In genomic region chr7:135389971-135390370, GRCh38 we compare ENCODE assay signal across 26 cellular contexts.
"Had no signal": no experiment of that assay in that cellular context is flagged by ENCODE, and none has a peak within 500 bp of the region (broad histone marks: within the 10 kb centered on the region; RNA-seq: fewer than 3 reads in every experiment).

No MANE protein-coding gene starts in this region.

- H3K4me1 Mint-ChIP-seq: activated CD4-positive, alpha-beta T cell treated with anti-CD3 and anti-CD28 coated beads, Interleukin-2, amount 10 ng/mL, durations not matched to agents 24 days and 14 days had no signal

- H3K9me3 Mint-ChIP-seq: activated CD4-positive, alpha-beta T cell treated with anti-CD3 and anti-CD28 coated beads, Interleukin-2, amount 10 ng/mL, durations not matched to agents 24 days and 14 days; activated naive CD4-positive, alpha-beta T cell treated with anti-CD3 and anti-CD28 coated beads, Interleukin-2, amount 50 U/mL, for 24 hours; mesothelial cell of epicardium; nephron progenitor cell; stimulated activated naive B cell treated with anti-CD40 and anti-IgM and Interleukin-4, amounts not matched to agents 10 μg/mL and 1 μg/mL and 100 μg/mL, for 72 hours had no signal

- DNase-seq: activated CD4-positive, alpha-beta T cell treated with anti-CD3 and anti-CD28 coated beads, Interleukin-2, amount 10 ng/mL, durations not matched to agents 24 days and 14 days; activated CD4-positive, CD25-positive, alpha-beta regulatory T cell; activated CD8-positive, alpha-beta memory T cell treated with anti-CD3 and anti-CD28 coated beads, Interleukin-2, amount 50 U/mL, for 4 hours; activated CD8-positive, alpha-beta T cell treated with anti-CD3 and anti-CD28 coated beads, Interleukin-2, amount 10 ng/mL, durations not matched to agents 7 days and 5 days; activated effector memory CD4-positive, alpha-beta T cell treated with anti-CD3 and anti-CD28 coated beads, Interleukin-2, amount 50 U/mL, for 16 hours; activated T-cell treated with anti-CD3 and anti-CD28 coated beads, Interleukin-2, amount 50 U/mL, for 48 hours; amniotic stem cell; body of pancreas; caudate nucleus; effector CD8-positive, alpha-beta T cell; left colon; lower lobe of right lung; nephron progenitor cell; occipital lobe; right cardiac atrium; stimulated activated CD4-positive, alpha-beta T cell treated with anti-CD3 and anti-CD28 coated beads, Interleukin-15, amount 100 ng/mL, for 24 hours; stimulated activated CD4-positive, alpha-beta T cell treated with anti-CD3 and anti-CD28 coated beads, Interleukin-4, amount 100 ng/mL, for 1 hour; stimulated activated naive B cell treated with anti-CD40 and anti-IgM and Interleukin-4, amounts not matched to agents 10 μg/mL and 1 μg/mL and 100 μg/mL, for 72 hours; uterus had no signal

- H3K27ac ChIP-seq: body of pancreas, coronary artery, gastroesophageal sphincter, lower lobe of right lung, skin epidermis, tibial nerve, uterus had no signal

- H3K27me3 ChIP-seq: body of pancreas, gastroesophageal sphincter, tibial nerve, uterus had no signal

- H3K27me3 Mint-ChIP-seq: activated CD4-positive, alpha-beta T cell treated with anti-CD3 and anti-CD28 coated beads, Interleukin-2, amount 10 ng/mL, durations not matched to agents 24 days and 14 days; activated naive CD4-positive, alpha-beta T cell treated with anti-CD3 and anti-CD28 coated beads, Interleukin-2, amount 50 U/mL, for 24 hours; progenitor cell of endocrine pancreas; stimulated activated naive B cell treated with anti-CD40 and anti-IgM and Interleukin-4, amounts not matched to agents 10 μg/mL and 1 μg/mL and 100 μg/mL, for 72 hours had no signal

- H3K36me3 ChIP-seq: uterus had no signal

- H3K27ac Mint-ChIP-seq: activated CD4-positive, alpha-beta T cell treated with anti-CD3 and anti-CD28 coated beads, Interleukin-2, amount 10 ng/mL, durations not matched to agents 24 days and 14 days; activated CD8-positive, alpha-beta T cell treated with anti-CD3 and anti-CD28 coated beads, Interleukin-2, amount 10 ng/mL, durations not matched to agents 7 days and 5 days; mesothelial cell of epicardium; nephron progenitor cell; progenitor cell of endocrine pancreas; stimulated activated naive B cell treated with anti-CD40 and anti-IgM and Interleukin-4, amounts not matched to agents 10 μg/mL and 1 μg/mL and 100 μg/mL, for 72 hours had no signal

- H3K4me1 ChIP-seq: lower lobe of right lung, uterus had no signal

- H3K4me3 Mint-ChIP-seq: activated CD4-positive, alpha-beta T cell treated with anti-CD3 and anti-CD28 coated beads, Interleukin-2, amount 10 ng/mL, durations not matched to agents 24 days and 14 days; activated CD8-positive, alpha-beta T cell treated with anti-CD3 and anti-CD28 coated beads, Interleukin-2, amount 10 ng/mL, durations not matched to agents 7 days and 5 days; activated naive CD4-positive, alpha-beta T cell treated with anti-CD3 and anti-CD28 coated beads, Interleukin-2, amount 50 U/mL, for 24 hours; mesothelial cell of epicardium; nephron progenitor cell; stimulated activated naive B cell treated with anti-CD40 and anti-IgM and Interleukin-4, amounts not matched to agents 10 μg/mL and 1 μg/mL and 100 μg/mL, for 72 hours had no signal

- H3K9me3 ChIP-seq: body of pancreas, gastroesophageal sphincter, lower lobe of right lung, tibial nerve, uterus had no signal

- H3K4me3 ChIP-seq: body of pancreas, coronary artery, gastroesophageal sphincter, lower lobe of right lung, skin epidermis, tibial nerve, uterus had no signal
